Comparison of ENCODE assay signal across 8 cellular contexts in genomic region chr1:9069324-9070100, GRCh38. TPM values are rescaled to one million over a fixed set of nuclear protein-coding genes. Genes with fewer than 3 reads are reported as not detected.
DNase-seq lines count a peak whose midpoint lies in the region; ATAC-seq and TF ChIP-seq lines count a peak whose summit lies in the region.

Gene SLC2A5, minus strand, starts transcription at chr1:9069635. Its CDS starts 99 bp downstream, at chr1:9069536.

- peak within 1 kb of the TSS; percentile 79 for H3K9ac ChIP-seq in adipocyte (ENCODE audit: low read length)

- H3K36me3 ChIP-seq in adipocyte (ENCODE audit: control insufficient read depth, insufficient read depth, low read length, severe bottlenecking): no peaks in the 10 kb centered on the region

- H3K4me3 ChIP-seq in adipocyte (ENCODE audit: low read length) (peak within 1 kb of the TSS; percentile 80), mononuclear cell (ENCODE audit: low read length) (peak within 1 kb of the TSS; percentile 7)

- H3K9me3 ChIP-seq in adipocyte (ENCODE audit: control insufficient read depth, low read length) (no peaks in the 10 kb centered on the region), mononuclear cell (ENCODE audit: low read depth, low read length) (no peaks in the 10 kb centered on the region)

- ATAC-seq in GM21390 (IDR thresholded peaks at IDR 0.05; ENCODE audit: unreplicated experiment) (peak; percentile 85), HG03521 (IDR thresholded peaks at IDR 0.05; ENCODE audit: unreplicated experiment) (peak; percentile 76)
- ATAC-seq in activated CD8-positive, alpha-beta T cell treated with anti-CD3 and anti-CD28 coated beads, Interleukin-2, amount 10 ng/mL, durations not matched to agents 7 days and 5 days: no peak

- no peak for TF ChIP-seq CTCF in GM10248 (IDR thresholded peaks at IDR 0.05; ENCODE audit: control extremely low read depth, extremely low read depth, low read depth, missing control alignments)

- H3K4me1 ChIP-seq in adipocyte (ENCODE audit: control insufficient read depth, insufficient read depth, low read length) (peaks cover 53% of the 10 kb centered on the region), mononuclear cell (ENCODE audit: insufficient read depth, low read length) (peaks cover 65% of the 10 kb centered on the region)

- H3K27ac Mint-ChIP-seq in activated CD8-positive, alpha-beta T cell treated with anti-CD3 and anti-CD28 coated beads, Interleukin-2, amount 10 ng/mL, durations not matched to agents 7 days and 5 days: no peak within 1 kb of the TSS

- POLR2A ChIA-PET in GM10248 (lab: Yijun Ruan, JAX): interaction anchor here (1.1 kb wide), 1 partner anchor 12 kb away, joined by 8 read pairs; no protein-coding TSS in a partner anchor
- POLR2A ChIA-PET in activated CD8-positive, alpha-beta T cell treated with anti-CD3 and anti-CD28 coated beads, Interleukin-2, amount 10 ng/mL, durations not matched to agents 7 days and 5 days (lab: Charles Lee): no interaction called here

- no peaks in the 10 kb centered on the region for H3K9me3 Mint-ChIP-seq in activated CD8-positive, alpha-beta T cell treated with anti-CD3 and anti-CD28 coated beads, Interleukin-2, amount 10 ng/mL, durations not matched to agents 7 days and 5 days (ENCODE audit: insufficient read depth)

- H3K4me1 Mint-ChIP-seq in activated CD8-positive, alpha-beta T cell treated with anti-CD3 and anti-CD28 coated beads, Interleukin-2, amount 10 ng/mL, durations not matched to agents 7 days and 5 days (ENCODE audit: low read depth): peaks cover 10% of the 10 kb centered on the region

- no peak within 1 kb of the TSS for H3K4me3 Mint-ChIP-seq in activated CD8-positive, alpha-beta T cell treated with anti-CD3 and anti-CD28 coated beads, Interleukin-2, amount 10 ng/mL, durations not matched to agents 7 days and 5 days

- peaks cover 37% of the 10 kb centered on the region for H3K27me3 Mint-ChIP-seq in activated CD8-positive, alpha-beta T cell treated with anti-CD3 and anti-CD28 coated beads, Interleukin-2, amount 10 ng/mL, durations not matched to agents 7 days and 5 days (ENCODE audit: low read depth)

- DNase-seq in GM10248 (ENCODE audit: extremely low spot score) (peak; percentile 83), adipocyte (ENCODE audit: low read depth) (no peak), NCI-H1436 (lab: John Stamatoyannopoulos, UW) (no peak), ecto neural progenitor cell (ENCODE audit: low spot score) (no peak)
- no peak for DNase-seq in activated CD8-positive, alpha-beta T cell treated with anti-CD3 and anti-CD28 coated beads, Interleukin-2, amount 10 ng/mL, durations not matched to agents 7 days and 5 days

- CTCF ChIA-PET in GM10248 (lab: Yijun Ruan, JAX): interaction anchor here (0.5 to 1.3 kb wide), 4 partner anchors 9 to 344 kb away, joined by 3 to 6 read pairs (median 4); no protein-coding TSS in a partner anchor
- CTCF ChIA-PET in activated CD8-positive, alpha-beta T cell treated with anti-CD3 and anti-CD28 coated beads, Interleukin-2, amount 10 ng/mL, durations not matched to agents 7 days and 5 days (lab: Charles Lee): interaction anchor here (0.9 kb wide), 1 partner anchor 41 kb away, joined by 3 read pairs; no protein-coding TSS in a partner anchor

- no peaks in the 10 kb centered on the region for H3K27me3 ChIP-seq in adipocyte (replicated peaks; ENCODE audit: control insufficient read depth, insufficient read depth, low read length)
- H3K27me3 ChIP-seq in mononuclear cell (ENCODE audit: insufficient read depth, low read length): no peaks in the 10 kb centered on the region

- H3K36me3 Mint-ChIP-seq in activated CD8-positive, alpha-beta T cell treated with anti-CD3 and anti-CD28 coated beads, Interleukin-2, amount 10 ng/mL, durations not matched to agents 7 days and 5 days (ENCODE audit: low read depth): no peaks in the 10 kb centered on the region

RNA-seq across cellular contexts. Expression of gene SLC2A5, which starts in this region (rescaled TPM):
- 0.73 TPM for total RNA-seq in mononuclear cell
- not detected for total RNA-seq in activated CD8-positive, alpha-beta T cell treated with anti-CD3 and anti-CD28 coated beads, Interleukin-2, amount 10 ng/mL, durations not matched to agents 7 days and 5 days
